In genomic region chr18:13003466-13003896, GRCh38 we compare ENCODE assay signal across 9 cellular contexts. TPM values are rescaled to one million over a fixed set of nuclear protein-coding genes. Genes with fewer than 3 reads are reported as not detected.
A peak's percentile ranks its signal among the peaks of the same experiment; 100 is the strongest.
DNase-seq lines count a peak whose midpoint lies in the region; ATAC-seq and TF ChIP-seq lines count a peak whose summit lies in the region.
"Had no signal": no experiment of that assay in that cellular context is flagged by ENCODE, and none has a peak within 500 bp of the region (broad histone marks: within the 10 kb centered on the region; RNA-seq: fewer than 3 reads in every experiment).

No MANE protein-coding gene starts in this region.

- no peaks in the 10 kb centered on the region for H3K9me3 Mint-ChIP-seq in H9
- no peaks in the 10 kb centered on the region for H3K9me3 Mint-ChIP-seq in neural progenitor cell

- no peak overlapping the region for H4K91ac ChIP-seq in H9 (ENCODE audit: insufficient read length, low read depth, low read length)

- H3K9me2 ChIP-seq in PC-3 (replicated peaks; ENCODE audit: low read length): no peaks in the 10 kb centered on the region

- no peak overlapping the region for H4K8ac ChIP-seq in H9 (replicated peaks; ENCODE audit: insufficient read length, low read depth, low read length)

- no peak overlapping the region for H3T11ph ChIP-seq in H9 (ENCODE audit: low read length)

- BruUV-seq in PC-3 (replicated peaks; lab: Mats Ljungman, UMichigan): no TSS peak

- H3K27me3 Mint-ChIP-seq in H9 (ENCODE audit: low read depth) (no peaks in the 10 kb centered on the region), neural progenitor cell (ENCODE audit: insufficient read depth, low read depth) (no peaks in the 10 kb centered on the region)

- H3K9me3 ChIP-seq in H9 (ENCODE audit: control insufficient read depth, low read depth, low read length): no peaks in the 10 kb centered on the region
- H3K9me3 ChIP-seq in PC-3 (ENCODE audit: low read length): no peaks in the 10 kb centered on the region
- no peaks in the 10 kb centered on the region for H3K9me3 ChIP-seq in neural progenitor cell (ENCODE audit: low read depth)
- H3K9me3 ChIP-seq in ascending aorta: no peaks in the 10 kb centered on the region
- H3K9me3 ChIP-seq: neutrophil had no signal

- H3K4me1 Mint-ChIP-seq in H9 (no peaks in the 10 kb centered on the region), neural progenitor cell (no peaks in the 10 kb centered on the region)

- H3K4ac ChIP-seq in H9 (ENCODE audit: low read depth, low read length): no peak overlapping the region

- DNase-seq in Daoy (ENCODE audit: low read depth): peak; percentile 41
- peak; percentile 92 for DNase-seq in H9
- peak; percentile 62 for DNase-seq in PC-3
- DNase-seq in epithelial cell of proximal tubule (ENCODE audit: low read depth): no peak
- DNase-seq in neural progenitor cell (ENCODE audit: low spot score): peak; percentile 54
- DNase-seq in ascending aorta (ENCODE audit: low spot score in 2 of 2): no peak

- H3K4me1 ChIP-seq in H9 (ENCODE audit: insufficient read depth, low read length) (no peaks in the 10 kb centered on the region), PC-3 (ENCODE audit: insufficient read depth, low read length) (0 out of 2 replicates have a peak, but pooled peaks cover 2% of the 10 kb centered on the region), neural progenitor cell (no peaks in the 10 kb centered on the region), ascending aorta (no peaks in the 10 kb centered on the region)

- H2BK5ac ChIP-seq in H9 (ENCODE audit: insufficient read length, low read length): no peak overlapping the region

- H4K5ac ChIP-seq in H9 (ENCODE audit: insufficient read length, low read depth, low read length): no peak overlapping the region

- no peak overlapping the region for H3K4me3 ChIP-seq in PC-3 (ENCODE audit: low read length)
- no peak overlapping the region for H3K4me3 ChIP-seq in epithelial cell of proximal tubule (ENCODE audit: low read depth, low read length)
- H3K4me3 ChIP-seq in neural progenitor cell: no peak overlapping the region
- H3K4me3 ChIP-seq in ascending aorta: no peak overlapping the region

- H3K36me3 ChIP-seq in PC-3 (ENCODE audit: low read depth, low read length) (peaks cover 43% of the 10 kb centered on the region), neural progenitor cell (peaks cover 5% of the 10 kb centered on the region), ascending aorta (peaks cover 19 to 24% of the 10 kb centered on the region in 2 donors)

- intact Hi-C loops in PC-3 (cut with micrococcal nuclease) (loop anchor here (1.0 kb wide), 2 partner anchors 100 to 156 kb away; no protein-coding TSS in a partner anchor), ascending aorta (cut with DNase I) (no loop called here)

- H3K4me2 ChIP-seq in H9 (ENCODE audit: insufficient read depth, insufficient read length, low read length) (no peak overlapping the region), PC-3 (ENCODE audit: low read length) (no peak overlapping the region), neural progenitor cell (no peak overlapping the region)

- H3K79me1 ChIP-seq in H9 (ENCODE audit: insufficient read depth, low read depth, low read length, poor library complexity, severe bottlenecking): peaks cover 3% of the 10 kb centered on the region

- no peak overlapping the region for H3K18ac ChIP-seq in H9 (ENCODE audit: insufficient read length, low read depth, low read length)

- H2AFZ ChIP-seq in H9 (ENCODE audit: low read length) (no peak overlapping the region), PC-3 (ENCODE audit: low read length) (no peak overlapping the region), neural progenitor cell (replicated peaks) (no peak overlapping the region)

- H3K4me3 Mint-ChIP-seq in H9 (no peak overlapping the region), neural progenitor cell (no peak overlapping the region)

- H3K23ac ChIP-seq in H9 (ENCODE audit: insufficient read length, low read depth, low read length): no peak overlapping the region

- H4K20me1 ChIP-seq in H9 (ENCODE audit: control insufficient read depth, insufficient read depth, insufficient read length) (no peaks in the 10 kb centered on the region), PC-3 (ENCODE audit: low read length) (peaks cover 17% of the 10 kb centered on the region; the same call in 1 of the 2 replicates), neural progenitor cell (ENCODE audit: low read depth) (peaks cover 41% of the 10 kb centered on the region)

- H3K79me2 ChIP-seq in H9 (ENCODE audit: insufficient read depth, low read length) (no peaks in the 10 kb centered on the region), PC-3 (ENCODE audit: low read length) (peaks cover 71% of the 10 kb centered on the region), neural progenitor cell (ENCODE audit: low read depth) (peaks cover 35% of the 10 kb centered on the region)

- POLR2A ChIA-PET in PC-3 (lab: Charles Lee; ENCODE audit: unreplicated experiment): no interaction called here

- H3K27ac Mint-ChIP-seq in H9 (no peak overlapping the region), neural progenitor cell (no peak overlapping the region)

- H3K27me3 ChIP-seq in H9 (ENCODE audit: insufficient read depth, low read length) (no peaks in the 10 kb centered on the region), PC-3 (ENCODE audit: low read length) (no peaks in the 10 kb centered on the region), neural progenitor cell (no peaks in the 10 kb centered on the region), ascending aorta (no peaks in the 10 kb centered on the region)
- H3K27me3 ChIP-seq: neutrophil had no signal

- no peak overlapping the region for H2BK12ac ChIP-seq in H9 (ENCODE audit: insufficient read length, low read depth, low read length)

- H2BK15ac ChIP-seq in H9 (ENCODE audit: low read depth, low read length): no peak overlapping the region

- no peak overlapping the region for H3K14ac ChIP-seq in H9 (ENCODE audit: insufficient read depth, low read length)

- CTCF ChIA-PET in PC-3 (lab: Charles Lee): no interaction called here

- no peak overlapping the region for H3K56ac ChIP-seq in H9 (ENCODE audit: insufficient read length, low read depth, low read length)

- H3K9ac ChIP-seq in H9 (ENCODE audit: extremely low read depth, insufficient read length, low read length) (no peak overlapping the region), PC-3 (ENCODE audit: low read length) (no peak overlapping the region), neural progenitor cell (no peak overlapping the region)

- H3K23me2 ChIP-seq in H9 (ENCODE audit: insufficient read length, low read depth, low read length, poor library complexity, severe bottlenecking): no peaks in the 10 kb centered on the region

- no CpG with 5 or more reads among the region's 7 CpGs for WGBS in H9 (ENCODE audit: extremely low coverage, insufficient read length, low lambda C conversion rate)

- H2BK120ac ChIP-seq in H9 (ENCODE audit: low read depth, low read length, poor library complexity, severe bottlenecking): no peak overlapping the region

- TF ChIP-seq CTCF in H9 (conservative IDR thresholded peaks at IDR 0.05): peak; percentile 71
- TF ChIP-seq CTCF in PC-3 (conservative IDR thresholded peaks at IDR 0.05; ENCODE audit: low read depth, low read length): peak; percentile 70
- TF ChIP-seq CTCF in epithelial cell of proximal tubule (conservative IDR thresholded peaks at IDR 0.05; ENCODE audit: low read depth, low read length): peak; percentile 61
- TF ChIP-seq CTCF in neural progenitor cell (IDR thresholded peaks at IDR 0.05): peak; percentile 47
- peak in 1 of 3 experiments; percentile 18 for TF ChIP-seq CTCF in ascending aorta (IDR thresholded peaks at IDR 0.05)

- H3K36me3 Mint-ChIP-seq in H9 (ENCODE audit: insufficient read depth in 1 of 3, low read depth in 3 of 3) (peaks cover 0 to 24% (median 6%) of the 10 kb centered on the region in 3 experiments; a peak in 5 of 7 replicates), neural progenitor cell (peaks cover 2% of the 10 kb centered on the region)

- H2BK20ac ChIP-seq in H9 (ENCODE audit: low read depth, low read length, poor library complexity, severe bottlenecking): no peak overlapping the region

- H2AK5ac ChIP-seq in H9 (ENCODE audit: insufficient read length, low read length): no peak overlapping the region

- H3K27ac ChIP-seq in H9 (ENCODE audit: insufficient read length, low read depth, low read length) (no peak overlapping the region), PC-3 (ENCODE audit: low read length) (no peak overlapping the region), neural progenitor cell (no peak overlapping the region), ascending aorta (no peak overlapping the region)
- H3K27ac ChIP-seq: neutrophil had no signal

- ATAC-seq in PC-3 (peak; percentile 95), HG03095 (IDR thresholded peaks at IDR 0.05; ENCODE audit: unreplicated experiment) (no peak), HG03521 (IDR thresholded peaks at IDR 0.05; ENCODE audit: unreplicated experiment) (no peak)

- H3F3A ChIP-seq in PC-3 (ENCODE audit: low read length, unreplicated experiment) (no peaks in the 10 kb centered on the region), neural progenitor cell (ENCODE audit: low read depth) (no peaks in the 10 kb centered on the region)

RNA-seq across cellular contexts. Expression of gene CEP192, which starts 12.3 kb away (rescaled TPM):
- total RNA-seq in Daoy (2014; rRNA removed; shearing (Covaris generic)): 18.6 and 20.7 TPM in 2 replicates
- total RNA-seq in H9 (2021): 22.0 and 23.5 TPM in 2 replicates
- total RNA-seq in PC-3 (2014; rRNA removed): 32.6 and 34.4 TPM in 2 replicates
- 17.4 and 18.3 TPM in 2 replicates for total RNA-seq in epithelial cell of proximal tubule
- 40.3 and 58.7 TPM in 2 replicates for total RNA-seq in neural progenitor cell (ENCODE audit: low replicate concordance)
- 3.1 TPM for total RNA-seq in ascending aorta

RNA-seq across cellular contexts. Expression of gene SEH1L, which starts 55.7 kb away (rescaled TPM):
- 57.8 and 125 TPM in 2 replicates for total RNA-seq in Daoy (2014; rRNA removed; shearing (Covaris generic))
- total RNA-seq in H9 (2021) (93.3 and 97.2 TPM in 2 replicates), PC-3 (2014; rRNA removed) (61.2 TPM in 2 replicates), epithelial cell of proximal tubule (23.1 and 44.4 TPM in 2 replicates), neural progenitor cell (ENCODE audit: low replicate concordance) (40.5 and 48.6 TPM in 2 replicates), ascending aorta (16.3 TPM)

Comparison
In these comparisons a context has a peak if more than half of its experiments do, and no peak if none do; other contexts are left out.
1. DNase-seq: peak in Daoy (single experiment), H9 (single experiment), PC-3 (single experiment) and neural progenitor cell (single experiment); none in epithelial cell of proximal tubule (single experiment) and ascending aorta (0 of 2).